8 cellular contexts compared by ENCODE assay signal in genomic region chr6:18262812-18263560, GRCh38. TPM values are rescaled to one million over a fixed set of nuclear protein-coding genes. Genes with fewer than 3 reads are reported as not detected.
DNase-seq lines count a peak whose midpoint lies in the region; ATAC-seq lines count a peak whose summit lies in the region.

No MANE protein-coding gene starts in this region.

- H3K36me3 Mint-ChIP-seq in activated naive CD4-positive, alpha-beta T cell treated with anti-CD3 and anti-CD28 coated beads, Interleukin-2, amount 50 U/mL, for 72 hours: peaks cover 26 to 53% of the 10 kb centered on the region in 2 donors
- H3K36me3 Mint-ChIP-seq in immature natural killer cell: peaks cover 0 to 1% (median 0%) of the 10 kb centered on the region in 3 donors

- peak overlapping the region; percentile 92 to 98 (median 93) for H3K4me3 Mint-ChIP-seq in immature natural killer cell

- peak overlapping the region; percentile 97 to 98 for H3K27ac Mint-ChIP-seq in activated naive CD4-positive, alpha-beta T cell treated with anti-CD3 and anti-CD28 coated beads, Interleukin-2, amount 50 U/mL, for 72 hours
- H3K27ac Mint-ChIP-seq in immature natural killer cell: peak overlapping the region; percentile 91 to 96 (median 94)

- no peaks in the 10 kb centered on the region for H3K9me3 Mint-ChIP-seq in activated naive CD4-positive, alpha-beta T cell treated with anti-CD3 and anti-CD28 coated beads, Interleukin-2, amount 50 U/mL, for 72 hours
- no peaks in the 10 kb centered on the region for H3K9me3 Mint-ChIP-seq in immature natural killer cell

- peak; percentile 66 for ATAC-seq in HG02642 (IDR thresholded peaks at IDR 0.05; ENCODE audit: poor library complexity, unreplicated experiment)
- ATAC-seq in activated naive CD4-positive, alpha-beta T cell treated with anti-CD3 and anti-CD28 coated beads, Interleukin-2, amount 50 U/mL, for 72 hours: peak; percentile 44 to 74

- peaks cover 11 to 26% (median 14%) of the 10 kb centered on the region in 3 donors for H3K27me3 Mint-ChIP-seq in immature natural killer cell (ENCODE audit: low read depth in 3 of 3)

- DNase-seq in activated T-cell treated with anti-CD3 and anti-CD28 coated beads for 24 hours (ENCODE audit: low read depth): peak; percentile 48
- no peak for DNase-seq in activated T-cell treated with anti-CD3 and anti-CD28 coated beads, Interleukin-2, amount 50 U/mL, for 1 hour
- peak; percentile 13 for DNase-seq in NCI-H2227 (lab: John Stamatoyannopoulos, UW; ENCODE audit: unreplicated experiment)
- peak in 1 of 2 donors; percentile 39 for DNase-seq in activated naive CD4-positive, alpha-beta T cell treated with anti-CD3 and anti-CD28 coated beads, Interleukin-2, amount 50 U/mL, for 72 hours (ENCODE audit: low spot score in 2 of 2)
- DNase-seq in immature natural killer cell: peak; percentile 39 to 47 (median 45)
- peak; percentile 36 to 39 for DNase-seq in stimulated activated CD4-positive, alpha-beta T cell treated with anti-CD3 and anti-CD28 coated beads, Interleukin-2, amount 100 ng/mL, for 48 hours
- DNase-seq in NCI-H2107 (lab: John Stamatoyannopoulos, UW): no peak

- H3K4me1 Mint-ChIP-seq in immature natural killer cell: peaks cover 60 to 67% of the 10 kb centered on the region in 2 donors

RNA-seq across cellular contexts. Expression of gene DEK, which starts 1.3 kb away (rescaled TPM):
- total RNA-seq in activated naive CD4-positive, alpha-beta T cell treated with anti-CD3 and anti-CD28 coated beads, Interleukin-2, amount 50 U/mL, for 72 hours: 100 to 1,000 TPM; 185 to 239 TPM
- 10 to 100 TPM; 44.0 to 98.5 (median 87.7) TPM for polyA plus RNA-seq in immature natural killer cell

Comparison
In these comparisons a context has a peak if more than half of its experiments do, and no peak if none do; other contexts are left out.
1. DNase-seq: peak in activated T-cell treated with anti-CD3 and anti-CD28 coated beads for 24 hours (single experiment), NCI-H2227 (single experiment), immature natural killer cell (3 of 3) and stimulated activated CD4-positive, alpha-beta T cell treated with anti-CD3 and anti-CD28 coated beads, Interleukin-2, amount 100 ng/mL, for 48 hours (2 of 2); none in activated T-cell treated with anti-CD3 and anti-CD28 coated beads, Interleukin-2, amount 50 U/mL, for 1 hour (single experiment) and NCI-H2107 (single experiment).